6 cellular contexts compared by ENCODE assay signal in the genomic region with DNA sequence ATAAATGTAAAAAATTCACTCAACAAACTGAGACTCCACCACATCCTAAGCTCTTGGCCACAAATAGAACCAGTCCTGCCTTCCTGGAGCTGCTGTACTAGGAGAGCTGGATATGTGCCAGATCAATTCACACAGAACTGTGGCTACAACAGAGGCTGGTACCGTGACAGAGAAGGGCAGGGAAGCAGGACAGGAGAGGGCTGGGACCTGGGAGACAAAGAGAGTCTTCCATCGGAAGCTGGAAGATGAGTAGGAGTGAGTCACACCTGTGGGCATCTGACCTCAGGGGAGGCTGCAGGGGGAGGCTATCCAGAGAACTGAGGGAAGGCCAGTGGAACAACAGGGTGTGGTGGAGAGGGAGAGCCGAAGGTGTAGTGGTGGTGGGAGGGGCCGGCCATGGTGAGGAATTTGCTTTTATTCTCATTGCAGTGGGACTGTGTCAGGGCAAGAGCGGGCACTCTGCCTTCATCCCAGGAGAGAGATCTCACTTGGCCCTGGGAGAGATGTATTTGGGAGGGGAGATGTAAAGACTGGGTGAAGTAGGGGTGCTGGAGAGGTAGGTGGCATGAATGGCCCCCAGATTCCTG. TPM values are rescaled to one million over a fixed set of nuclear protein-coding genes. Genes with fewer than 3 reads are reported as not detected.
DNase-seq lines count a peak whose midpoint lies in the region; ATAC-seq and TF ChIP-seq lines count a peak whose summit lies in the region.

No MANE protein-coding gene starts in this region.

- no peaks in the 10 kb centered on the region for H3K27me3 Mint-ChIP-seq in MCF 10A (ENCODE audit: insufficient read depth, unreplicated experiment)

- BruUV-seq in MCF 10A (replicated peaks; lab: Mats Ljungman, UMichigan) = no TSS peak

- peak; percentile 31 for ATAC-seq in omental fat pad (ENCODE audit: low FRiP score)
- no peak for ATAC-seq in HG03439 (IDR thresholded peaks at IDR 0.05; ENCODE audit: unreplicated experiment)

- no peaks in the 10 kb centered on the region for H3K36me3 Mint-ChIP-seq in MCF 10A (ENCODE audit: insufficient read depth, unreplicated experiment)

- H3K27ac Mint-ChIP-seq in MCF 10A (ENCODE audit: low read depth, unreplicated experiment) = peak overlapping the region; percentile 59

- no peak overlapping the region for H3K4me3 Mint-ChIP-seq in MCF 10A (ENCODE audit: unreplicated experiment)

- DNase-seq in NCI-H1417 (lab: John Stamatoyannopoulos, UW) (peak; percentile 40 to 64 (median 46)), NCI-H1417 treated with DMSO at 0.1 percent for 48 hours (lab: John Stamatoyannopoulos, UW) (no peak), MCF 10A (ENCODE audit: unreplicated experiment) (peak; percentile 85), omental fat pad (ENCODE audit: low spot score) (no peak), HuH-7.5 (ENCODE audit: low spot score) (no peak)

- TF ChIP-seq CTCF in MCF 10A (IDR thresholded peaks at IDR 0.05; ENCODE audit: unreplicated experiment) (no peak), omental fat pad (IDR thresholded peaks at IDR 0.05) (no peak)

- H3K4me1 Mint-ChIP-seq in MCF 10A (ENCODE audit: insufficient read depth, unreplicated experiment) = peaks cover 45% of the 10 kb centered on the region

- intact Hi-C loops in MCF 10A (cut with micrococcal nuclease) = no loop called here

- H3K9me3 Mint-ChIP-seq in MCF 10A (ENCODE audit: unreplicated experiment) = no peaks in the 10 kb centered on the region

- CTCF ChIA-PET in MCF 10A (lab: Yijun Ruan, JAX) = interaction anchor here (2.5 to 5.5 kb wide), 3 partner anchors 8 to 19 kb away, joined by 10 to 35 read pairs (median 17); a partner anchor contains a TSS

- POLR2A ChIA-PET in MCF 10A (lab: Yijun Ruan, JAX) = interaction anchor here (0.5 to 3.2 kb wide), 12 partner anchors 10 to 829 kb away, joined by 3 to 24 read pairs (median 4); a partner anchor contains a TSS

RNA-seq across cellular contexts. Expression of a gene that starts 1.9 kb away (rescaled TPM):
- total RNA-seq in MCF 10A (2022) = 10.6 and 11.0 TPM in 2 replicates
- total RNA-seq in omental fat pad = 10 to 100 TPM; 67.3 to 84.8 (median 76.5) TPM

RNA-seq across cellular contexts. Expression of a gene that starts 10.2 kb away (rescaled TPM):
- total RNA-seq in MCF 10A (2022) (65.4 and 68.5 TPM in 2 replicates), omental fat pad (10 to 100 TPM; 41.1 to 56.1 (median 50.1) TPM)

RNA-seq across cellular contexts. Expression of a gene that starts 12.3 kb away (rescaled TPM):
- total RNA-seq in MCF 10A (2022) (16.7 and 21.6 TPM in 2 replicates), omental fat pad (10 to 100 TPM; 29.1 to 37.4 (median 33.1) TPM)

RNA-seq across cellular contexts. Expression of a gene that starts 15.8 kb away (rescaled TPM):
- total RNA-seq in MCF 10A (2022) (31.3 and 40.6 TPM in 2 replicates), omental fat pad (100 to 1,000 TPM in 1 of 4 donors, 10 to 100 TPM in 3; 21.2 to 125 (median 65.6) TPM)

RNA-seq across cellular contexts. Expression of a gene that starts 35.2 kb away (rescaled TPM):
- total RNA-seq in MCF 10A (2022) (70.9 and 75.5 TPM in 2 replicates), omental fat pad (100 to 1,000 TPM in 1 of 4 donors, 10 to 100 TPM in 3; 75.4 to 105 (median 88.8) TPM)

Comparison
In these comparisons a context has a peak if more than half of its experiments do, and no peak if none do; other contexts are left out.
1. DNase-seq: peak in NCI-H1417 (3 of 3) and MCF 10A (single experiment); none in NCI-H1417 treated with DMSO at 0.1 percent for 48 hours (single experiment), omental fat pad (single experiment) and HuH-7.5 (single experiment).